In genomic region chr6:106149472-106150069, GRCh38 we compare ENCODE assay signal across 17 cellular contexts.
A peak's percentile ranks its signal among the peaks of the same experiment; 100 is the strongest.
DNase-seq lines count a peak whose midpoint lies in the region; ATAC-seq and TF ChIP-seq lines count a peak whose summit lies in the region.
"Had no signal": no experiment of that assay in that cellular context is flagged by ENCODE, and none has a peak within 500 bp of the region (broad histone marks: within the 10 kb centered on the region; RNA-seq: fewer than 3 reads in every experiment).

No MANE protein-coding gene starts in this region.

- peak; percentile 88 for DNase-seq in activated CD8-positive, alpha-beta memory T cell treated with anti-CD3 and anti-CD28 coated beads, Interleukin-2, amount 10 ng/mL, durations not matched to agents 7 days and 5 days
- DNase-seq in activated CD8-positive, alpha-beta memory T cell treated with anti-CD3 and anti-CD28 coated beads, Interleukin-2, amount 50 U/mL, for 4 hours, result no peak
- no peak for DNase-seq in activated naive CD4-positive, alpha-beta T cell treated with anti-CD3 and anti-CD28 coated beads, Interleukin-2, amount 50 U/mL, for 72 hours (ENCODE audit: low spot score in 2 of 2)
- peak; percentile 51 for DNase-seq in stimulated activated CD8-positive, alpha-beta memory T cell treated with anti-CD3 and anti-CD28 coated beads, Interleukin-4, amount 100 ng/mL, for 48 hours
- DNase-seq in C1 segment of cervical spinal cord (lab: John Stamatoyannopoulos, UW), result no peak
- DNase-seq: activated CD4-positive, alpha-beta T cell treated with anti-CD3 and anti-CD28 coated beads for 1 hour; erythroblast; HCEC 1CT; NCI-H187 treated with DMSO at 0.1 percent for 48 hours; NCI-H510A treated with DMSO at 0.1 percent for 48 hours; SHP77; spleen; stomach had no signal

- peak overlapping the region; percentile 86 for H3K27ac Mint-ChIP-seq in activated CD8-positive, alpha-beta memory T cell treated with anti-CD3 and anti-CD28 coated beads, Interleukin-2, amount 10 ng/mL, durations not matched to agents 7 days and 5 days
- peak overlapping the region in 1 of 2 donors; percentile 1 for H3K27ac Mint-ChIP-seq in activated naive CD4-positive, alpha-beta T cell treated with anti-CD3 and anti-CD28 coated beads, Interleukin-2, amount 50 U/mL, for 72 hours
- H3K27ac Mint-ChIP-seq: nephron had no signal

- CTCF ChIA-PET in activated CD8-positive, alpha-beta memory T cell treated with anti-CD3 and anti-CD28 coated beads, Interleukin-2, amount 10 ng/mL, durations not matched to agents 7 days and 5 days (lab: Charles Lee), result interaction anchor here (1.1 to 1.5 kb wide), 3 partner anchors 13 to 74 kb away, joined by 3 to 6 read pairs (median 4); no protein-coding TSS in a partner anchor

- no peak for TF ChIP-seq CTCF in KMS-11 (conservative IDR thresholded peaks at IDR 0.05; ENCODE audit: low read depth, low read length)

- H3K79me2 ChIP-seq in KMS-11 (ENCODE audit: insufficient read depth, low read depth), result no peaks in the 10 kb centered on the region

- H3K4me1 Mint-ChIP-seq in activated CD8-positive, alpha-beta memory T cell treated with anti-CD3 and anti-CD28 coated beads, Interleukin-2, amount 10 ng/mL, durations not matched to agents 7 days and 5 days, result peaks cover 57% of the 10 kb centered on the region

- peak overlapping the region; percentile 34; the same call in 1 of the 2 replicates for H3K4me2 ChIP-seq in KMS-11

- H3K36me3 Mint-ChIP-seq in activated CD8-positive, alpha-beta memory T cell treated with anti-CD3 and anti-CD28 coated beads, Interleukin-2, amount 10 ng/mL, durations not matched to agents 7 days and 5 days, result peaks cover 11% of the 10 kb centered on the region
- peaks cover 0 to 7% of the 10 kb centered on the region in 2 donors for H3K36me3 Mint-ChIP-seq in activated naive CD4-positive, alpha-beta T cell treated with anti-CD3 and anti-CD28 coated beads, Interleukin-2, amount 50 U/mL, for 72 hours

- H3K4me3 ChIP-seq in KMS-11 (IDR thresholded peaks at IDR 0.05; ENCODE audit: insufficient read depth, low read depth, low read length), result no peak overlapping the region
- H3K4me3 ChIP-seq: spleen, stomach had no signal

- no peaks in the 10 kb centered on the region for H4K20me1 ChIP-seq in KMS-11 (ENCODE audit: insufficient read depth)

- no peaks in the 10 kb centered on the region for H3K27me3 Mint-ChIP-seq in activated CD8-positive, alpha-beta memory T cell treated with anti-CD3 and anti-CD28 coated beads, Interleukin-2, amount 10 ng/mL, durations not matched to agents 7 days and 5 days

- no peaks in the 10 kb centered on the region for H3K9me3 Mint-ChIP-seq in activated CD8-positive, alpha-beta memory T cell treated with anti-CD3 and anti-CD28 coated beads, Interleukin-2, amount 10 ng/mL, durations not matched to agents 7 days and 5 days (ENCODE audit: low read depth)
- H3K9me3 Mint-ChIP-seq in activated naive CD4-positive, alpha-beta T cell treated with anti-CD3 and anti-CD28 coated beads, Interleukin-2, amount 50 U/mL, for 72 hours, result peaks cover 0 to 17% of the 10 kb centered on the region in 2 donors

- H3K4me1 ChIP-seq in KMS-11 (ENCODE audit: low read depth, poor library complexity, severe bottlenecking), result peaks cover 57% of the 10 kb centered on the region
- H3K4me1 ChIP-seq: stomach had no signal

- no peak overlapping the region for H3K27ac ChIP-seq in KMS-11
- H3K27ac ChIP-seq: spleen, stomach had no signal

- H3K27me3 ChIP-seq in KMS-11 (ENCODE audit: insufficient read depth, low read depth), result no peaks in the 10 kb centered on the region
- H3K27me3 ChIP-seq: spleen, stomach had no signal

- no peak overlapping the region for H3K4me3 Mint-ChIP-seq in activated CD8-positive, alpha-beta memory T cell treated with anti-CD3 and anti-CD28 coated beads, Interleukin-2, amount 10 ng/mL, durations not matched to agents 7 days and 5 days
- H3K4me3 Mint-ChIP-seq: nephron had no signal

- H3K36me3 ChIP-seq in KMS-11 (ENCODE audit: insufficient read depth), result no peaks in the 10 kb centered on the region
- H3K36me3 ChIP-seq: spleen, stomach had no signal

- peak; percentile 76 for ATAC-seq in activated CD8-positive, alpha-beta memory T cell treated with anti-CD3 and anti-CD28 coated beads, Interleukin-2, amount 10 ng/mL, durations not matched to agents 7 days and 5 days
- ATAC-seq in activated naive CD4-positive, alpha-beta T cell treated with anti-CD3 and anti-CD28 coated beads, Interleukin-2, amount 50 U/mL, for 72 hours, result peak; percentile 69 to 71
- ATAC-seq in GM18907 (IDR thresholded peaks at IDR 0.05; ENCODE audit: unreplicated experiment) (no peak), SK-N-SH treated with all-trans-retinoic acid at 6 μM for 48 hours (no peak)

- no peak overlapping the region for H3K9ac ChIP-seq in KMS-11

- no peak overlapping the region for H2AFZ ChIP-seq in KMS-11 (ENCODE audit: low read depth)

TF ChIP-seq in SK-N-SH treated with all-trans-retinoic acid at 6 μM for 48 hours, 23 proteins besides CTCF, POLR2A, EP300 and RAD21:
- TF ChIP-seq POU6F1 (CRISPR knock-in tag; IDR thresholded peaks at IDR 0.05; ENCODE audit: borderline replicate concordance, low read depth), result no peak
- TF ChIP-seq ZFP30 (CRISPR knock-in tag; IDR thresholded peaks at IDR 0.05), result no peak
- TF ChIP-seq ISL1 (CRISPR knock-in tag; IDR thresholded peaks at IDR 0.05), result no peak
- no peak for TF ChIP-seq BACH2 (CRISPR knock-in tag; IDR thresholded peaks at IDR 0.05; ENCODE audit: borderline replicate concordance)
- TF ChIP-seq ZNF70 (CRISPR knock-in tag; IDR thresholded peaks at IDR 0.05), result no peak
- no peak for TF ChIP-seq CSRNP3 (CRISPR knock-in tag; IDR thresholded peaks at IDR 0.05)
- TF ChIP-seq ZFP3 (CRISPR knock-in tag; IDR thresholded peaks at IDR 0.05), result no peak
- TF ChIP-seq, protein P1, sequence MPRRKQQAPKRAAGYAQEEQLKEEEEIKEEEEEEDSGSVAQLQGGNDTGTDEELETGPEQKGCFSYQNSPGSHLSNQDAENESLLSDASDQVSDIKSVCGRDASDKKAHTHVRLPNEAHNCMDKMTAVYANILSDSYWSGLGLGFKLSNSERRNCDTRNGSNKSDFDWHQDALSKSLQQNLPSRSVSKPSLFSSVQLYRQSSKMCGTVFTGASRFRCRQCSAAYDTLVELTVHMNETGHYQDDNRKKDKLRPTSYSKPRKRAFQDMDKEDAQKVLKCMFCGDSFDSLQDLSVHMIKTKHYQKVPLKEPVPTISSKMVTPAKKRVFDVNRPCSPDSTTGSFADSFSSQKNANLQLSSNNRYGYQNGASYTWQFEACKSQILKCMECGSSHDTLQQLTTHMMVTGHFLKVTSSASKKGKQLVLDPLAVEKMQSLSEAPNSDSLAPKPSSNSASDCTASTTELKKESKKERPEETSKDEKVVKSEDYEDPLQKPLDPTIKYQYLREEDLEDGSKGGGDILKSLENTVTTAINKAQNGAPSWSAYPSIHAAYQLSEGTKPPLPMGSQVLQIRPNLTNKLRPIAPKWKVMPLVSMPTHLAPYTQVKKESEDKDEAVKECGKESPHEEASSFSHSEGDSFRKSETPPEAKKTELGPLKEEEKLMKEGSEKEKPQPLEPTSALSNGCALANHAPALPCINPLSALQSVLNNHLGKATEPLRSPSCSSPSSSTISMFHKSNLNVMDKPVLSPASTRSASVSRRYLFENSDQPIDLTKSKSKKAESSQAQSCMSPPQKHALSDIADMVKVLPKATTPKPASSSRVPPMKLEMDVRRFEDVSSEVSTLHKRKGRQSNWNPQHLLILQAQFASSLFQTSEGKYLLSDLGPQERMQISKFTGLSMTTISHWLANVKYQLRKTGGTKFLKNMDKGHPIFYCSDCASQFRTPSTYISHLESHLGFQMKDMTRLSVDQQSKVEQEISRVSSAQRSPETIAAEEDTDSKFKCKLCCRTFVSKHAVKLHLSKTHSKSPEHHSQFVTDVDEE (CRISPR knock-in tag; IDR thresholded peaks at IDR 0.05), result no peak
- TF ChIP-seq ZNF8 (CRISPR knock-in tag; IDR thresholded peaks at IDR 0.05), result no peak
- no peak for TF ChIP-seq SNAI2 (CRISPR knock-in tag; IDR thresholded peaks at IDR 0.05)
TF ChIP-seq in SK-N-SH treated with all-trans-retinoic acid at 6 μM for 48 hours: peak in this region for 0.

Comparison
In these comparisons a context has a peak if more than half of its experiments do, and no peak if none do; other contexts are left out.
1. DNase-seq: peak in activated CD8-positive, alpha-beta memory T cell treated with anti-CD3 and anti-CD28 coated beads, Interleukin-2, amount 10 ng/mL, durations not matched to agents 7 days and 5 days (single experiment) and stimulated activated CD8-positive, alpha-beta memory T cell treated with anti-CD3 and anti-CD28 coated beads, Interleukin-4, amount 100 ng/mL, for 48 hours (single experiment); none in activated CD8-positive, alpha-beta memory T cell treated with anti-CD3 and anti-CD28 coated beads, Interleukin-2, amount 50 U/mL, for 4 hours (single experiment), activated naive CD4-positive, alpha-beta T cell treated with anti-CD3 and anti-CD28 coated beads, Interleukin-2, amount 50 U/mL, for 72 hours (0 of 2) and C1 segment of cervical spinal cord (0 of 14).
2. ATAC-seq: peak in activated CD8-positive, alpha-beta memory T cell treated with anti-CD3 and anti-CD28 coated beads, Interleukin-2, amount 10 ng/mL, durations not matched to agents 7 days and 5 days (single experiment) and activated naive CD4-positive, alpha-beta T cell treated with anti-CD3 and anti-CD28 coated beads, Interleukin-2, amount 50 U/mL, for 72 hours (2 of 2); none in GM18907 (single experiment) and SK-N-SH treated with all-trans-retinoic acid at 6 μM for 48 hours (single experiment).